Comparison of ENCODE assay signal across 1 cellular context in genomic region chr19:1587872-1588271, GRCh38.
TF ChIP-seq lines count a peak whose summit lies in the region.

No MANE protein-coding gene starts in this region.

TF ChIP-seq in SK-N-SH treated with all-trans-retinoic acid at 6 μM for 48 hours, 23 proteins besides CTCF, POLR2A, EP300 and RAD21 (continued from another document):
- TF ChIP-seq, protein P1, sequence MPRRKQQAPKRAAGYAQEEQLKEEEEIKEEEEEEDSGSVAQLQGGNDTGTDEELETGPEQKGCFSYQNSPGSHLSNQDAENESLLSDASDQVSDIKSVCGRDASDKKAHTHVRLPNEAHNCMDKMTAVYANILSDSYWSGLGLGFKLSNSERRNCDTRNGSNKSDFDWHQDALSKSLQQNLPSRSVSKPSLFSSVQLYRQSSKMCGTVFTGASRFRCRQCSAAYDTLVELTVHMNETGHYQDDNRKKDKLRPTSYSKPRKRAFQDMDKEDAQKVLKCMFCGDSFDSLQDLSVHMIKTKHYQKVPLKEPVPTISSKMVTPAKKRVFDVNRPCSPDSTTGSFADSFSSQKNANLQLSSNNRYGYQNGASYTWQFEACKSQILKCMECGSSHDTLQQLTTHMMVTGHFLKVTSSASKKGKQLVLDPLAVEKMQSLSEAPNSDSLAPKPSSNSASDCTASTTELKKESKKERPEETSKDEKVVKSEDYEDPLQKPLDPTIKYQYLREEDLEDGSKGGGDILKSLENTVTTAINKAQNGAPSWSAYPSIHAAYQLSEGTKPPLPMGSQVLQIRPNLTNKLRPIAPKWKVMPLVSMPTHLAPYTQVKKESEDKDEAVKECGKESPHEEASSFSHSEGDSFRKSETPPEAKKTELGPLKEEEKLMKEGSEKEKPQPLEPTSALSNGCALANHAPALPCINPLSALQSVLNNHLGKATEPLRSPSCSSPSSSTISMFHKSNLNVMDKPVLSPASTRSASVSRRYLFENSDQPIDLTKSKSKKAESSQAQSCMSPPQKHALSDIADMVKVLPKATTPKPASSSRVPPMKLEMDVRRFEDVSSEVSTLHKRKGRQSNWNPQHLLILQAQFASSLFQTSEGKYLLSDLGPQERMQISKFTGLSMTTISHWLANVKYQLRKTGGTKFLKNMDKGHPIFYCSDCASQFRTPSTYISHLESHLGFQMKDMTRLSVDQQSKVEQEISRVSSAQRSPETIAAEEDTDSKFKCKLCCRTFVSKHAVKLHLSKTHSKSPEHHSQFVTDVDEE (CRISPR knock-in tag; IDR thresholded peaks at IDR 0.05), result no peak
- TF ChIP-seq ARNTL (CRISPR knock-in tag; IDR thresholded peaks at IDR 0.05; ENCODE audit: borderline replicate concordance, low read depth) (no peak), ZNF8 (CRISPR knock-in tag; IDR thresholded peaks at IDR 0.05) (no peak)
